Comparison of ENCODE assay signal across 9 cellular contexts in the genomic region with DNA sequence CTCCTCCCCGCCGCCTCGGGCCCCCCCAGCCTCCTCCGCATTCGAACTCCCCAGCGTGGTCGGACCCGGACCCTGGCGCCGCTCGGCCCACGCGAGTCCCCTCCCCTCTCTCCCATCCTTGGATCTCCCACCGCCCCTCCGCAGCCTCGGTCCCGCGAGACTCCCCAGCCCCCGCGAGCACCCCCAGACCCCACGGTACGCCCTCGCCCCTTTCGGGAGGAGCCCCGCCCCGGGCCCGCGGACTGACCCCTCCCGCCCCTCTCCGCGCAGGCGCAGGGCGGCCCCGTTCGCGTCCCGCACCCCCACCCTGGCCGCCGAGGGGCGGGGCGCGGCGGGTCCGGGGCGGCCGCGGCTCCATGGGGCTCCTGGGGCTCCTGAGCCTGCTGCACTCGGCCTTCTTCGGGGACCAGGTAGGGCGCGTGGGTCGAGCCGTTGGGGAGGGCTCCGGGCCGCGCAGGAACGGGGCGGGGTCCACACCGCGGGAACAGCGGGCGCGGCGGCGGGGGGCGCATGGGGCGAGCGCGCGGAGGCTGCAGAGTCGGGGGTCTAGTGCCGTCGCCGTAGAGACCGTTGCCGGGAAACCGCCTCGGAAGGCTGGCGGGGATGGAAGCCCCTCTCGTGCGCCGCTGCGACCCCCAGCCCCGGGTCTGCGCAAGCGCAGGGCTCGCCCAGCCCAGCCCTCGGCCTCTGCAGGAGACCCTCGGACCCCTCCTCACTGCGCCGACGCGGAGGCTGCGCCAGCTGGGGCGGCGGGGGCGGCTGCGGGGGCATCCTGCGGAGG. TPM values are rescaled to one million over a fixed set of nuclear protein-coding genes. Genes with fewer than 3 reads are reported as not detected.
DNase-seq lines count a peak whose midpoint lies in the region; ATAC-seq and TF ChIP-seq lines count a peak whose summit lies in the region.
"Had no signal": no experiment of that assay in that cellular context is flagged by ENCODE, and none has a peak within 500 bp of the region (broad histone marks: within the 10 kb centered on the region; RNA-seq: fewer than 3 reads in every experiment).

No MANE protein-coding gene starts in this region.

- peak overlapping the region; percentile 51 for H3K4me3 ChIP-seq in BE2C (ENCODE audit: low read depth, low read length)
- no peak overlapping the region for H3K4me3 ChIP-seq in mucosa of descending colon

- H3K9me3 Mint-ChIP-seq in memory B cell = no peaks in the 10 kb centered on the region

- H3K36me3 Mint-ChIP-seq in memory B cell = peaks cover 3% of the 10 kb centered on the region

- H3K4me1 ChIP-seq in BE2C (peaks cover 6% of the 10 kb centered on the region), mucosa of descending colon (ENCODE audit: low read depth) (peaks cover 15% of the 10 kb centered on the region)

- no peak for TF ChIP-seq CTCF in BE2C (IDR thresholded peaks at IDR 0.05; ENCODE audit: low read depth, low read length)
- no peak for TF ChIP-seq CTCF in mucosa of descending colon (IDR thresholded peaks at IDR 0.05)

- peak; percentile 82 for DNase-seq in BE2C
- peak; percentile 43 for DNase-seq in NCI-H1105 treated with DMSO at 0.1 percent for 48 hours (lab: John Stamatoyannopoulos, UW)
- peak; percentile 86 for DNase-seq in astrocyte of the hippocampus (ENCODE audit: low read depth, low spot score)
- DNase-seq in memory B cell (ENCODE audit: low spot score in 2 of 2) = no peak
- DNase-seq in mucosa of descending colon = no peak
- DNase-seq in NCI-H2029 treated with DMSO at 0.1 percent for 48 hours (lab: John Stamatoyannopoulos, UW) = no peak
- DNase-seq: stimulated activated CD4-positive, alpha-beta T cell treated with anti-CD3 and anti-CD28 coated beads, Interleukin-15, amount 100 ng/mL, for 24 hours had no signal

- H3K36me3 ChIP-seq in BE2C = peaks cover 14% of the 10 kb centered on the region
- H3K36me3 ChIP-seq in mucosa of descending colon (ENCODE audit: low read depth) = peaks cover 3% of the 10 kb centered on the region

- peaks cover 21% of the 10 kb centered on the region for H3K27me3 Mint-ChIP-seq in memory B cell

- peaks cover 6% of the 10 kb centered on the region; the same call in 1 of the 2 replicates for H3K27me3 ChIP-seq in BE2C

- H3K4me1 Mint-ChIP-seq in memory B cell = peaks cover 15% of the 10 kb centered on the region

- peak overlapping the region; percentile 21 for H3K4me3 Mint-ChIP-seq in memory B cell

- no peak overlapping the region for H3K27ac Mint-ChIP-seq in memory B cell

- no peak for ATAC-seq in memory B cell (ENCODE audit: low read depth)
- no peak for ATAC-seq in GM18502 (IDR thresholded peaks at IDR 0.05; ENCODE audit: poor library complexity, unreplicated experiment)
- ATAC-seq in mucosa of descending colon = no peak
- ATAC-seq in HG03432 (IDR thresholded peaks at IDR 0.05; ENCODE audit: unreplicated experiment) = no peak

- H3K9me3 ChIP-seq in BE2C = no peaks in the 10 kb centered on the region
- no peaks in the 10 kb centered on the region for H3K9me3 ChIP-seq in mucosa of descending colon

- intact Hi-C loops in mucosa of descending colon (cut with DNase I, micrococcal nuclease) = no loop called here

RNA-seq across cellular contexts. Expression of gene APC2, which starts 3.8 kb away (rescaled TPM):
- polyA plus RNA-seq in BE2C (2012; ENCODE audit: insufficient read depth, insufficient read length, low read depth) = 28.2 TPM
- total RNA-seq in mucosa of descending colon = 1 to 10 TPM in 1 of 3 donors, under 1 TPM in 2; 0.23 to 5.9 (median 0.24) TPM

RNA-seq across cellular contexts. Expression of gene RPS15, which starts 7.9 kb away (rescaled TPM):
- 4,587 TPM for polyA plus RNA-seq in BE2C (2012; ENCODE audit: insufficient read depth, insufficient read length, low read depth)
- 100 to 1,000 TPM; 748 to 897 (median 892) TPM for total RNA-seq in mucosa of descending colon

RNA-seq across cellular contexts. Expression of gene C19orf25, which starts 32.9 kb away (rescaled TPM):
- 162 TPM for polyA plus RNA-seq in BE2C (2012; ENCODE audit: insufficient read depth, insufficient read length, low read depth)
- 10 to 100 TPM; 36.7 to 48.9 (median 38.1) TPM for total RNA-seq in mucosa of descending colon

RNA-seq across cellular contexts. Expression of gene DAZAP1, which starts 38.7 kb away (rescaled TPM):
- polyA plus RNA-seq in BE2C (2012; ENCODE audit: insufficient read depth, insufficient read length, low read depth) = 146 TPM
- 100 to 1,000 TPM; 117 to 123 (median 119) TPM for total RNA-seq in mucosa of descending colon

RNA-seq across cellular contexts. Expression of gene PCSK4, which starts 44.0 kb away (rescaled TPM):
- polyA plus RNA-seq in BE2C (2012; ENCODE audit: insufficient read depth, insufficient read length, low read depth) = 3.1 TPM
- 1 to 10 TPM; 3.3 to 7.5 (median 4.9) TPM for total RNA-seq in mucosa of descending colon

Comparison
In these comparisons a context has a peak if more than half of its experiments do, and no peak if none do; other contexts are left out.
1. DNase-seq: peak in BE2C (single experiment), NCI-H1105 treated with DMSO at 0.1 percent for 48 hours (single experiment) and astrocyte of the hippocampus (single experiment); none in memory B cell (0 of 2), mucosa of descending colon (0 of 3) and NCI-H2029 treated with DMSO at 0.1 percent for 48 hours (single experiment).